1 cellular context compared by ENCODE assay signal in the genomic region with DNA sequence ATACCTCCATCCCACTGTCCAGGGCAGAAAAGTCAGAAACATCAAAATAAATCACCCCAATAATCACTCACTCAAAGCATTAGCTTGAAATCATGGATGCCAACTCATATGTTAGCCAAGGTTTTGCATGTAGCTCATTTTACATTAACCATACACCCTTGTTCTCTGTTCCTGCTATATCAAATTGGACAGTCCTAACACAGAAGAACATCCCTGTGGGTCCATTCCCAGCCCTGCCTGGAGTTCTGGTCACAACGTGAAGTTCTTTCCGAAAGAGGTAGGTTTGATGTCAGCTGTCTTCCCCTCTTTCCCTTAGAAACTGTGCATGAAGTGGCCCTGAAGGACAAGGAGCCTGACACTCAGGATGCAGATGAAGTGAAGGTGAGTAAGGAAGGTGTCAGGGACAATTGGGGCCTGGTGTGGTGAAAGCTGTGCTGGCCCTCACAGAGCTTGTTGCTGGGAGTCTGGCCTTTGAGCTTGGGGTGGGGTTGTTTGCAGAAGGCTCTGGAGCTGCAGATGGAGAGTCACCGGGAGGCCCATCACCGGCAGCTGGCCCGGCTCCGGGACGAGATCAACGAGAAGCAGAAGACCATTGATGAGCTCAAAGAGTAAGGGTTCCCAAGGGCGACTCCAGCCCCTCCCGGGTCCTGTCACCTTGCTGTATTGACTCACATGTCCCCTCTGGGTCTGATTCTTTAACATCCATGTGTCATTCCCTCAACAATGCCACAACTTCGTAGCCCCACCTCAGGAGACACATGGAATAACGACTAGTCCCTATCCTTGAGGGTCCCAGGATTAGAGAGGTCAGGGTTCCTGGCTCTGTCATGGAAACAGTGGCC.
TF ChIP-seq lines count a peak whose summit lies in the region.

No MANE protein-coding gene starts in this region.

TF ChIP-seq in HepG2, 621 proteins besides CTCF, POLR2A, EP300 and RAD21 (continued from another document and continues in another):
- TF ChIP-seq FOXJ3 (CRISPR knock-in tag; IDR thresholded peaks at IDR 0.05; ENCODE audit: borderline replicate concordance) (0 out of 2 replicates have a peak, but pooled peaks have one; percentile 18), ZFYVE20 (CRISPR knock-in tag; IDR thresholded peaks at IDR 0.05; ENCODE audit: borderline replicate concordance, low read depth) (no peak), NFE2 (CRISPR knock-in tag; IDR thresholded peaks at IDR 0.05) (no peak), NFIC (IDR thresholded peaks at IDR 0.05; ENCODE audit: low read length) (no peak), ZNF460 (CRISPR knock-in tag; IDR thresholded peaks at IDR 0.05; ENCODE audit: borderline replicate concordance) (no peak), TCF12 (IDR thresholded peaks at IDR 0.05) (no peak), TCF12 (CRISPR knock-in tag; IDR thresholded peaks at IDR 0.05) (peak; percentile 53; the same call in 1 of the 2 replicates), ZNF256 (CRISPR knock-in tag; conservative IDR thresholded peaks at IDR 0.05) (no peak), ZNF563 (CRISPR knock-in tag; IDR thresholded peaks at IDR 0.05) (no peak), RCOR2 (CRISPR knock-in tag; IDR thresholded peaks at IDR 0.05) (peak; percentile 58; the same call in 1 of the 2 replicates), ZNF781 (CRISPR knock-in tag; IDR thresholded peaks at IDR 0.05; ENCODE audit: borderline replicate concordance, not compliant biosample characterization) (peak; percentile 73), ZNF720 (CRISPR knock-in tag; IDR thresholded peaks at IDR 0.05) (no peak), ZSCAN31 (CRISPR knock-in tag; IDR thresholded peaks at IDR 0.05; ENCODE audit: low read depth) (peak; percentile 91), BORCS8-MEF2B (CRISPR knock-in tag; IDR thresholded peaks at IDR 0.05) (0 out of 2 replicates have a peak, but pooled peaks have one; percentile 19), FOSL2 (CRISPR knock-in tag; IDR thresholded peaks at IDR 0.05) (peak; percentile 64), ZNF496 (CRISPR knock-in tag; IDR thresholded peaks at IDR 0.05; ENCODE audit: insufficient replicate concordance) (no peak), CCDC6 (CRISPR knock-in tag; IDR thresholded peaks at IDR 0.05) (peak; percentile 72), ZNF335 (CRISPR knock-in tag; IDR thresholded peaks at IDR 0.05) (0 out of 2 replicates have a peak, but pooled peaks have one; percentile 40), ZNF816 (CRISPR knock-in tag; IDR thresholded peaks at IDR 0.05; ENCODE audit: borderline replicate concordance) (no peak), WIZ (CRISPR knock-in tag; IDR thresholded peaks at IDR 0.05) (0 out of 2 replicates have a peak, but pooled peaks have one; percentile 29), THAP11 (CRISPR knock-in tag; IDR thresholded peaks at IDR 0.05) (peak; percentile 65; the same call in 1 of the 2 replicates), TMF1 (CRISPR knock-in tag; IDR thresholded peaks at IDR 0.05; ENCODE audit: low read depth) (no peak), NAIF1 (CRISPR knock-in tag; IDR thresholded peaks at IDR 0.05; ENCODE audit: borderline replicate concordance) (peak; percentile 56; the same call in 1 of the 2 replicates), LCORL (IDR thresholded peaks at IDR 0.05) (no peak), LCORL (CRISPR knock-in tag; IDR thresholded peaks at IDR 0.05) (peak; percentile 95), ZNF503 (CRISPR knock-in tag; IDR thresholded peaks at IDR 0.05) (peak; percentile 64; the same call in 1 of the 2 replicates), ZKSCAN1 (IDR thresholded peaks at IDR 0.05; ENCODE audit: low read length) (no peak), ZNF124 (CRISPR knock-in tag; IDR thresholded peaks at IDR 0.05) (0 out of 2 replicates have a peak, but pooled peaks have one; percentile 63), ZNF264 (CRISPR knock-in tag; IDR thresholded peaks at IDR 0.05) (peak; percentile 64; the same call in 1 of the 2 replicates), ZBTB49 (CRISPR knock-in tag; IDR thresholded peaks at IDR 0.05; ENCODE audit: borderline replicate concordance) (no peak), DDIT3 (CRISPR knock-in tag; IDR thresholded peaks at IDR 0.05) (no peak), SMC3 (IDR thresholded peaks at IDR 0.05; ENCODE audit: low read length) (no peak), DMAP1 (CRISPR knock-in tag; IDR thresholded peaks at IDR 0.05) (peak; percentile 36; the same call in 1 of the 2 replicates), MAZ (IDR thresholded peaks at IDR 0.05; ENCODE audit: borderline replicate concordance, low read depth, low read length) (peak; percentile 59; the same call in 1 of the 2 replicates), MAZ (CRISPR knock-in tag; IDR thresholded peaks at IDR 0.05; ENCODE audit: low read depth) (peak; percentile 75), DR1 (CRISPR knock-in tag; IDR thresholded peaks at IDR 0.05) (no peak), AGO2 (optimal IDR thresholded peaks at IDR 0.05; ENCODE audit: low read depth, low read length) (no peak)
- TF ChIP-seq, protein P1, sequence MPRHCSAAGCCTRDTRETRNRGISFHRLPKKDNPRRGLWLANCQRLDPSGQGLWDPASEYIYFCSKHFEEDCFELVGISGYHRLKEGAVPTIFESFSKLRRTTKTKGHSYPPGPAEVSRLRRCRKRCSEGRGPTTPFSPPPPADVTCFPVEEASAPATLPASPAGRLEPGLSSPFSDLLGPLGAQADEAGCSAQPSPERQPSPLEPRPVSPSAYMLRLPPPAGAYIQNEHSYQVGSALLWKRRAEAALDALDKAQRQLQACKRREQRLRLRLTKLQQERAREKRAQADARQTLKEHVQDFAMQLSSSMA (CRISPR knock-in tag; IDR thresholded peaks at IDR 0.05), result no peak
- TF ChIP-seq, protein P2, sequence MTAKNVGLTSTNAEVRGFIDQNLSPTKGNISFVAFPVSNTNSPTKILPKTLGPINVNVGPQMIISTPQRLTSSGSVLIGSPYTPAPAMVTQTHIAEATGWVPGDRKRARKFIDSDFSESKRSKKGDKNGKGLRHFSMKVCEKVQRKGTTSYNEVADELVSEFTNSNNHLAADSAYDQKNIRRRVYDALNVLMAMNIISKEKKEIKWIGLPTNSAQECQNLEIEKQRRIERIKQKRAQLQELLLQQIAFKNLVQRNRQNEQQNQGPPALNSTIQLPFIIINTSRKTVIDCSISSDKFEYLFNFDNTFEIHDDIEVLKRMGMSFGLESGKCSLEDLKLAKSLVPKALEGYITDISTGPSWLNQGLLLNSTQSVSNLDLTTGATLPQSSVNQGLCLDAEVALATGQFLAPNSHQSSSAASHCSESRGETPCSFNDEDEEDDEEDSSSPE (CRISPR knock-in tag; IDR thresholded peaks at IDR 0.05), result peak; percentile 41; the same call in 1 of the 2 replicates
- TF ChIP-seq, protein P3, sequence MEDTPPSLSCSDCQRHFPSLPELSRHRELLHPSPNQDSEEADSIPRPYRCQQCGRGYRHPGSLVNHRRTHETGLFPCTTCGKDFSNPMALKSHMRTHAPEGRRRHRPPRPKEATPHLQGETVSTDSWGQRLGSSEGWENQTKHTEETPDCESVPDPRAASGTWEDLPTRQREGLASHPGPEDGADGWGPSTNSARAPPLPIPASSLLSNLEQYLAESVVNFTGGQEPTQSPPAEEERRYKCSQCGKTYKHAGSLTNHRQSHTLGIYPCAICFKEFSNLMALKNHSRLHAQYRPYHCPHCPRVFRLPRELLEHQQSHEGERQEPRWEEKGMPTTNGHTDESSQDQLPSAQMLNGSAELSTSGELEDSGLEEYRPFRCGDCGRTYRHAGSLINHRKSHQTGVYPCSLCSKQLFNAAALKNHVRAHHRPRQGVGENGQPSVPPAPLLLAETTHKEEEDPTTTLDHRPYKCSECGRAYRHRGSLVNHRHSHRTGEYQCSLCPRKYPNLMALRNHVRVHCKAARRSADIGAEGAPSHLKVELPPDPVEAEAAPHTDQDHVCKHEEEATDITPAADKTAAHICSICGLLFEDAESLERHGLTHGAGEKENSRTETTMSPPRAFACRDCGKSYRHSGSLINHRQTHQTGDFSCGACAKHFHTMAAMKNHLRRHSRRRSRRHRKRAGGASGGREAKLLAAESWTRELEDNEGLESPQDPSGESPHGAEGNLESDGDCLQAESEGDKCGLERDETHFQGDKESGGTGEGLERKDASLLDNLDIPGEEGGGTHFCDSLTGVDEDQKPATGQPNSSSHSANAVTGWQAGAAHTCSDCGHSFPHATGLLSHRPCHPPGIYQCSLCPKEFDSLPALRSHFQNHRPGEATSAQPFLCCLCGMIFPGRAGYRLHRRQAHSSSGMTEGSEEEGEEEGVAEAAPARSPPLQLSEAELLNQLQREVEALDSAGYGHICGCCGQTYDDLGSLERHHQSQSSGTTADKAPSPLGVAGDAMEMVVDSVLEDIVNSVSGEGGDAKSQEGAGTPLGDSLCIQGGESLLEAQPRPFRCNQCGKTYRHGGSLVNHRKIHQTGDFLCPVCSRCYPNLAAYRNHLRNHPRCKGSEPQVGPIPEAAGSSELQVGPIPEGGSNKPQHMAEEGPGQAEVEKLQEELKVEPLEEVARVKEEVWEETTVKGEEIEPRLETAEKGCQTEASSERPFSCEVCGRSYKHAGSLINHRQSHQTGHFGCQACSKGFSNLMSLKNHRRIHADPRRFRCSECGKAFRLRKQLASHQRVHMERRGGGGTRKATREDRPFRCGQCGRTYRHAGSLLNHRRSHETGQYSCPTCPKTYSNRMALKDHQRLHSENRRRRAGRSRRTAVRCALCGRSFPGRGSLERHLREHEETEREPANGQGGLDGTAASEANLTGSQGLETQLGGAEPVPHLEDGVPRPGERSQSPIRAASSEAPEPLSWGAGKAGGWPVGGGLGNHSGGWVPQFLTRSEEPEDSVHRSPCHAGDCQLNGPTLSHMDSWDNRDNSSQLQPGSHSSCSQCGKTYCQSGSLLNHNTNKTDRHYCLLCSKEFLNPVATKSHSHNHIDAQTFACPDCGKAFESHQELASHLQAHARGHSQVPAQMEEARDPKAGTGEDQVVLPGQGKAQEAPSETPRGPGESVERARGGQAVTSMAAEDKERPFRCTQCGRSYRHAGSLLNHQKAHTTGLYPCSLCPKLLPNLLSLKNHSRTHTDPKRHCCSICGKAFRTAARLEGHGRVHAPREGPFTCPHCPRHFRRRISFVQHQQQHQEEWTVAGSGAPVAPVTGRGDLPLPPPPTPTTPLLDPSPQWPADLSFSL (CRISPR knock-in tag; IDR thresholded peaks at IDR 0.05), result no peak
- TF ChIP-seq, protein P4, sequence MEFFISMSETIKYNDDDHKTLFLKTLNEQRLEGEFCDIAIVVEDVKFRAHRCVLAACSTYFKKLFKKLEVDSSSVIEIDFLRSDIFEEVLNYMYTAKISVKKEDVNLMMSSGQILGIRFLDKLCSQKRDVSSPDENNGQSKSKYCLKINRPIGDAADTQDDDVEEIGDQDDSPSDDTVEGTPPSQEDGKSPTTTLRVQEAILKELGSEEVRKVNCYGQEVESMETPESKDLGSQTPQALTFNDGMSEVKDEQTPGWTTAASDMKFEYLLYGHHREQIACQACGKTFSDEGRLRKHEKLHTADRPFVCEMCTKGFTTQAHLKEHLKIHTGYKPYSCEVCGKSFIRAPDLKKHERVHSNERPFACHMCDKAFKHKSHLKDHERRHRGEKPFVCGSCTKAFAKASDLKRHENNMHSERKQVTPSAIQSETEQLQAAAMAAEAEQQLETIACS (CRISPR knock-in tag; IDR thresholded peaks at IDR 0.05), result no peak
- TF ChIP-seq, protein P5, sequence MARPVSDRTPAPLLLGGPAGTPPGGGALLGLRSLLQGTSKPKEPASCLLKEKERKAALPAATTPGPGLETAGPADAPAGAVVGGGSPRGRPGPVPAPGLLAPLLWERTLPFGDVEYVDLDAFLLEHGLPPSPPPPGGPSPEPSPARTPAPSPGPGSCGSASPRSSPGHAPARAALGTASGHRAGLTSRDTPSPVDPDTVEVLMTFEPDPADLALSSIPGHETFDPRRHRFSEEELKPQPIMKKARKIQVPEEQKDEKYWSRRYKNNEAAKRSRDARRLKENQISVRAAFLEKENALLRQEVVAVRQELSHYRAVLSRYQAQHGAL (CRISPR knock-in tag; IDR thresholded peaks at IDR 0.05; ENCODE audit: not compliant biosample characterization), result no peak
- TF ChIP-seq, protein P6, sequence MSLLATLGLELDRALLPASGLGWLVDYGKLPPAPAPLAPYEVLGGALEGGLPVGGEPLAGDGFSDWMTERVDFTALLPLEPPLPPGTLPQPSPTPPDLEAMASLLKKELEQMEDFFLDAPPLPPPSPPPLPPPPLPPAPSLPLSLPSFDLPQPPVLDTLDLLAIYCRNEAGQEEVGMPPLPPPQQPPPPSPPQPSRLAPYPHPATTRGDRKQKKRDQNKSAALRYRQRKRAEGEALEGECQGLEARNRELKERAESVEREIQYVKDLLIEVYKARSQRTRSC (CRISPR knock-in tag; IDR thresholded peaks at IDR 0.05; ENCODE audit: low read depth), result no peak
